Comparison of ENCODE assay signal across 10 cellular contexts in the genomic region with DNA sequence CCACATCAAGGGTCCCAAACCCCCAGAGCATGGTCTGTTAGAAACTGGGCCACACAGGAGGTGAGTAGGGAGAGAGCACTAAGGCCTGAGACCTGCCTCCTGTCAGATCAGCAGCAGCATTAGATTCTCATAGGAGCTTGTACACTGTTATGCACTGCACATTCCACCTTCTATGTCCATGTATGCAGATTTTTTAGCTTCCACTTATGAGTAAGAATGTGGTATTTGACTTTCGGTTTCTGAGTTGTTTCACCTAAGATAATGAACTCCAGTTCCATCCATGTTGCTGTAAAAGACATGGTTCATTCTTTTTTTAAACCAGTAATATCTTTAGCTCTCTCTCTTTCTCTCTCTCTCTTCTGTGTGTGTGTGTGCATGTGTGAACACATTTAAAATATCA. TPM values are rescaled to one million over a fixed set of nuclear protein-coding genes. Genes with fewer than 3 reads are reported as not detected.
DNase-seq lines count a peak whose midpoint lies in the region; ATAC-seq and TF ChIP-seq lines count a peak whose summit lies in the region.
"Had no signal": no experiment of that assay in that cellular context is flagged by ENCODE, and none has a peak within 500 bp of the region (broad histone marks: within the 10 kb centered on the region; RNA-seq: fewer than 3 reads in every experiment).

No MANE protein-coding gene starts in this region.

- no peak overlapping the region for H3K4me3 ChIP-seq in BLaER1 treated with 17β-estradiol and CSF1 and Interleukin-3, amounts not matched to agents 10 nM and 100 nM
- H3K4me3 ChIP-seq in uterus: no peak overlapping the region
- H3K4me3 ChIP-seq: psoas muscle had no signal

- H3K27me3 Mint-ChIP-seq in activated naive CD8-positive, alpha-beta T cell treated with anti-CD3 and anti-CD28 coated beads, Interleukin-2, amount 50 U/mL, for 24 hours: peaks cover 5% of the 10 kb centered on the region

- H3K4me3 Mint-ChIP-seq in activated naive CD8-positive, alpha-beta T cell treated with anti-CD3 and anti-CD28 coated beads, Interleukin-2, amount 50 U/mL, for 24 hours: peak overlapping the region; percentile 15

- H3K27ac Mint-ChIP-seq in activated naive CD8-positive, alpha-beta T cell treated with anti-CD3 and anti-CD28 coated beads, Interleukin-2, amount 50 U/mL, for 24 hours: peak overlapping the region; percentile 4

- ATAC-seq in GM19043 (IDR thresholded peaks at IDR 0.05; ENCODE audit: low read depth, unreplicated experiment) (peak; percentile 95), HG03095 (IDR thresholded peaks at IDR 0.05; ENCODE audit: unreplicated experiment) (peak; percentile 90)
- ATAC-seq in activated naive CD8-positive, alpha-beta T cell treated with anti-CD3 and anti-CD28 coated beads, Interleukin-2, amount 50 U/mL, for 24 hours: peak; percentile 92
- ATAC-seq: Panc1, psoas muscle had no signal

- no peak for DNase-seq in activated naive CD8-positive, alpha-beta T cell treated with anti-CD3 and anti-CD28 coated beads, Interleukin-2, amount 50 U/mL, for 24 hours
- no peak for DNase-seq in uterus
- no peak for DNase-seq in 8988T
- DNase-seq in NCI-H2196 treated with DMSO at 0.1 percent for 48 hours (lab: John Stamatoyannopoulos, UW; ENCODE audit: unreplicated experiment): no peak
- no peak for DNase-seq in GM19240 (ENCODE audit: insufficient read length, low spot score)
- DNase-seq: psoas muscle had no signal

- H3K9ac ChIP-seq in BLaER1 treated with 17β-estradiol and CSF1 and Interleukin-3, amounts not matched to agents 10 nM and 100 nM: no peak overlapping the region

- intact Hi-C loops in uterus (cut with DNase I; ENCODE audit: low total_unique reads): no loop called here

- peak overlapping the region in 1 of 11 experiments; percentile 24; a peak in 1 of 22 replicates for H3K27ac ChIP-seq in BLaER1 treated with 17β-estradiol and CSF1 and Interleukin-3, amounts not matched to agents 10 nM and 100 nM
- no peak overlapping the region for H3K27ac ChIP-seq in uterus
- H3K27ac ChIP-seq: psoas muscle had no signal

- no peaks in the 10 kb centered on the region for H3K9me3 ChIP-seq in BLaER1 treated with 17β-estradiol and CSF1 and Interleukin-3, amounts not matched to agents 10 nM and 100 nM (replicated peaks in 1 of 11)
- no peaks in the 10 kb centered on the region for H3K9me3 ChIP-seq in uterus
- H3K9me3 ChIP-seq: psoas muscle had no signal

- H3K4me2 ChIP-seq in BLaER1 treated with 17β-estradiol and CSF1 and Interleukin-3, amounts not matched to agents 10 nM and 100 nM: peak overlapping the region in 10 of 11 experiments; percentile 7 to 72 (median 57); a peak in 17 of 22 replicates

- H3K27me3 ChIP-seq in BLaER1 treated with 17β-estradiol and CSF1 and Interleukin-3, amounts not matched to agents 10 nM and 100 nM: no peaks in the 10 kb centered on the region
- H3K27me3 ChIP-seq in uterus: no peaks in the 10 kb centered on the region

- H3K36me3 ChIP-seq in BLaER1 treated with 17β-estradiol and CSF1 and Interleukin-3, amounts not matched to agents 10 nM and 100 nM: no peaks in the 10 kb centered on the region
- H3K36me3 ChIP-seq in uterus: no peaks in the 10 kb centered on the region

- peaks cover 21% of the 10 kb centered on the region for H3K4me1 Mint-ChIP-seq in activated naive CD8-positive, alpha-beta T cell treated with anti-CD3 and anti-CD28 coated beads, Interleukin-2, amount 50 U/mL, for 24 hours

- no peaks in the 10 kb centered on the region for H3K36me3 Mint-ChIP-seq in activated naive CD8-positive, alpha-beta T cell treated with anti-CD3 and anti-CD28 coated beads, Interleukin-2, amount 50 U/mL, for 24 hours (ENCODE audit: low read depth)

- no peak for TF ChIP-seq POLR2A in uterus (IDR thresholded peaks at IDR 0.05)

- H4K20me1 ChIP-seq in BLaER1 treated with 17β-estradiol and CSF1 and Interleukin-3, amounts not matched to agents 10 nM and 100 nM: no peaks in the 10 kb centered on the region

- peaks cover 4 to 19% (median 17%) of the 10 kb centered on the region in 10 experiments; a peak in 19 of 20 replicates for H3K4me1 ChIP-seq in BLaER1 treated with 17β-estradiol and CSF1 and Interleukin-3, amounts not matched to agents 10 nM and 100 nM
- no peaks in the 10 kb centered on the region for H3K4me1 ChIP-seq in uterus
- H3K4me1 ChIP-seq: psoas muscle had no signal

- no peaks in the 10 kb centered on the region for H3K9me3 Mint-ChIP-seq in activated naive CD8-positive, alpha-beta T cell treated with anti-CD3 and anti-CD28 coated beads, Interleukin-2, amount 50 U/mL, for 24 hours

- TF ChIP-seq CTCF in uterus (IDR thresholded peaks at IDR 0.05): no peak

RNA-seq across cellular contexts. Expression of a gene that starts 0.7 kb away (rescaled TPM):
- not detected for total RNA-seq in uterus
